Comparison of ENCODE assay signal across 22 cellular contexts in the genomic region with DNA sequence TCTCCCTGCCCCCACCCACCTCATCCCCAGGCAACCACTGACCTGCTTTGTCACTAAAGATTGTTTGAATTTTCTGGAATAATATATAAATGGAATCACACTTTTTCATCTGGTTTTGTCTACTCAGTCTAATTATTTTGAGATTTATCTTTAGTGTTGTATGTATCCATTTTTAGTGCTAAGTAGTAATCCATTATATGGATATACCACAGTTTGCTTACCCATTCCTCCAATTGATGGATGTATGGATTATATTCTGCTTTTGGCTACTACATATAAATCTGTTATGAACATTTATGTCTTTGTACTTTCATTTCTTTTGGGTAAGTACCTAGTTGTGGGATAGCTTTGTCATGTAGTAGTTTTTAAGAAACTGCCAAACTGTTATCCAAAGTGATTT. TPM values are rescaled to one million over a fixed set of nuclear protein-coding genes. Genes with fewer than 3 reads are reported as not detected.
DNase-seq lines count a peak whose midpoint lies in the region; ATAC-seq, FAIRE-seq and TF ChIP-seq lines count a peak whose summit lies in the region.
"Had no signal": no experiment of that assay in that cellular context is flagged by ENCODE, and none has a peak within 500 bp of the region (broad histone marks: within the 10 kb centered on the region; RNA-seq: fewer than 3 reads in every experiment).

No MANE protein-coding gene starts in this region.

- in situ Hi-C loops in K562 (cut with MboI) = no loop called here

- H3K9me3 Mint-ChIP-seq in CD8-positive, alpha-beta T cell = no peaks in the 10 kb centered on the region
- H3K9me3 Mint-ChIP-seq: CD4-positive, alpha-beta T cell; CD8-positive, alpha-beta memory T cell had no signal

- no TSS peak for BruUV-seq in K562 (replicated peaks; lab: Mats Ljungman, UMichigan)

- H3K9ac ChIP-seq in SK-N-SH = no peak overlapping the region
- H3K9ac ChIP-seq in K562 (ENCODE audit: insufficient read depth in 1 of 2, low read depth in 2 of 2, low read length in 2 of 2) = no peak overlapping the region
- H3K9ac ChIP-seq: BLaER1 treated with 17β-estradiol and CSF1 and Interleukin-3, amounts not matched to agents 10 nM and 100 nM had no signal

- H3K4me3 Mint-ChIP-seq in CD8-positive, alpha-beta T cell = no peak overlapping the region
- H3K4me3 Mint-ChIP-seq: B cell; CD4-positive, alpha-beta T cell; CD8-positive, alpha-beta memory T cell had no signal

- H3K36me3 ChIP-seq in SK-N-SH (replicated peaks in 1 of 2; ENCODE audit: control insufficient read depth in 1 of 2, insufficient read depth in 2 of 2, low read length in 1 of 2) (peaks cover 0 to 5% of the 10 kb centered on the region in 2 experiments), K562 (ENCODE audit: control insufficient read depth, insufficient read depth, low read length) (no peaks in the 10 kb centered on the region)
- H3K36me3 ChIP-seq in CD8-positive, alpha-beta T cell (ENCODE audit: insufficient read depth, low read length) = no peaks in the 10 kb centered on the region

- H2AFZ ChIP-seq in SK-N-SH (ENCODE audit: low read depth) (no peak overlapping the region), K562 (ENCODE audit: low read depth, low read length) (no peak overlapping the region)

- TF ChIP-seq CTCF in SK-N-SH (IDR thresholded peaks at IDR 0.05) (no peak), K562 (IDR thresholded peaks at IDR 0.05 in 2 of 3, conservative IDR thresholded peaks at IDR 0.05 in 1 of 3; ENCODE audit: insufficient read depth in 2 of 3, low read depth in 1 of 3, low read length in 3 of 3) (no peak)
- no peak for TF ChIP-seq CTCF in CD8-positive, alpha-beta T cell (IDR thresholded peaks at IDR 0.05)

- TF ChIP-seq POLR2A in K562 (conservative IDR thresholded peaks at IDR 0.05) = no peak

- FAIRE-seq in HTR-8/SVneo (lab: Jason Lieb, UNC) (peak; percentile 23), K562 (lab: Jason Lieb, UNC) (no peak)
- FAIRE-seq: A549, G401.6, GM12891, GM19239 had no signal

- POLR2A ChIA-PET in SK-N-SH (lab: Yijun Ruan, JAX) = no interaction called here
- POLR2A ChIA-PET in CD8-positive, alpha-beta T cell (lab: Charles Lee) = no interaction called here
- POLR2A ChIA-PET in K562 (lab: Yijun Ruan, JAX) = interaction anchor here (0.6 kb wide), 1 partner anchor 71 kb away, joined by 3 read pairs; no protein-coding TSS in a partner anchor

- H3K9me2 ChIP-seq in SK-N-SH = no peaks in the 10 kb centered on the region

- H3K4me3 ChIP-seq in SK-N-SH (ENCODE audit: low read depth in 2 of 2, low read length in 1 of 2) = no peak overlapping the region
- no peak overlapping the region for H3K4me3 ChIP-seq in CD8-positive, alpha-beta T cell (ENCODE audit: low read depth, low read length)
- no peak overlapping the region for H3K4me3 ChIP-seq in K562
- H3K4me3 ChIP-seq: A549; BLaER1 treated with 17β-estradiol and CSF1 and Interleukin-3, amounts not matched to agents 10 nM and 100 nM had no signal

- H3K36me3 Mint-ChIP-seq in CD8-positive, alpha-beta T cell = peaks cover 44% of the 10 kb centered on the region

- no peaks in the 10 kb centered on the region for H3F3A ChIP-seq in SK-N-SH (replicated peaks; ENCODE audit: insufficient read depth)

- H3K4me2 ChIP-seq in SK-N-SH = no peak overlapping the region
- H3K4me2 ChIP-seq in K562 (ENCODE audit: insufficient read depth, low read length) = no peak overlapping the region
- H3K4me2 ChIP-seq: A549; BLaER1 treated with 17β-estradiol and CSF1 and Interleukin-3, amounts not matched to agents 10 nM and 100 nM had no signal

- H3K4me1 Mint-ChIP-seq in CD8-positive, alpha-beta T cell (ENCODE audit: low read depth) = peaks cover 14% of the 10 kb centered on the region
- H3K4me1 Mint-ChIP-seq: B cell had no signal

- TF ChIP-seq EP300 in SK-N-SH (IDR thresholded peaks at IDR 0.05; ENCODE audit: borderline replicate concordance in 1 of 2, low read depth in 1 of 2, low read length in 1 of 2) (no peak), K562 (IDR thresholded peaks at IDR 0.05; ENCODE audit: low read length) (no peak)

- intact Hi-C loops in CD8-positive, alpha-beta T cell (cut with DNase I, micrococcal nuclease) = loop anchor here in 1 of 2 experiments (5.0 kb wide), 1 partner anchor 72 kb away; no protein-coding TSS in a partner anchor
- intact Hi-C loops in K562 (cut with micrococcal nuclease) = loop anchor here (10.0 kb wide), 1 partner anchor 185 kb away; no protein-coding TSS in a partner anchor

- H3K9me3 ChIP-seq in SK-N-SH (no peaks in the 10 kb centered on the region), K562 (replicated peaks; ENCODE audit: control insufficient read depth, insufficient read depth, low read depth, low read length) (no peaks in the 10 kb centered on the region)
- no peaks in the 10 kb centered on the region for H3K9me3 ChIP-seq in CD8-positive, alpha-beta T cell (ENCODE audit: low read length)
- H3K9me3 ChIP-seq: A549 had no signal

- no peak for ATAC-seq in SK-N-SH treated with all-trans-retinoic acid at 6 μM for 48 hours
- no peak for ATAC-seq in CD8-positive, alpha-beta T cell
- ATAC-seq in K562 = no peak
- ATAC-seq in HG03354 (IDR thresholded peaks at IDR 0.05; ENCODE audit: poor library complexity, severe bottlenecking, unreplicated experiment) = no peak
- ATAC-seq: A549 had no signal

- H3K27ac Mint-ChIP-seq in CD8-positive, alpha-beta T cell = peak overlapping the region; percentile 57
- H3K27ac Mint-ChIP-seq: B cell; CD4-positive, alpha-beta T cell; CD8-positive, alpha-beta memory T cell had no signal

- H3K4me1 ChIP-seq in SK-N-SH (ENCODE audit: control insufficient read depth in 1 of 2, insufficient read depth in 2 of 2, low read depth in 1 of 2, low read length in 1 of 2) (no peaks in the 10 kb centered on the region; a peak in 1 of 4 replicates), K562 (replicated peaks in 1 of 2; ENCODE audit: control insufficient read depth in 2 of 2, insufficient read depth in 2 of 2, low read length in 2 of 2) (no peaks in the 10 kb centered on the region)
- no peaks in the 10 kb centered on the region for H3K4me1 ChIP-seq in CD8-positive, alpha-beta T cell (ENCODE audit: insufficient read depth, low read length)
- H3K4me1 ChIP-seq: BLaER1 treated with 17β-estradiol and CSF1 and Interleukin-3, amounts not matched to agents 10 nM and 100 nM had no signal

- no peaks in the 10 kb centered on the region for H4K20me1 ChIP-seq in SK-N-SH (ENCODE audit: insufficient read depth)
- H4K20me1 ChIP-seq in K562 (replicated peaks; ENCODE audit: control insufficient read depth, insufficient read depth, low read length) = no peaks in the 10 kb centered on the region
- H4K20me1 ChIP-seq: BLaER1 treated with 17β-estradiol and CSF1 and Interleukin-3, amounts not matched to agents 10 nM and 100 nM had no signal

- DNase-seq in SK-N-SH = no peak
- no peak for DNase-seq in CD8-positive, alpha-beta T cell
- no peak for DNase-seq in HTR-8/SVneo (ENCODE audit: insufficient read length, low spot score)
- DNase-seq in K562 (ENCODE audit: extremely low read depth in 1 of 4, low spot score in 3 of 4) = no peak
- no peak for DNase-seq in DMS 273 (lab: John Stamatoyannopoulos, UW; ENCODE audit: unreplicated experiment)
- DNase-seq in NCI-H526 (lab: John Stamatoyannopoulos, UW) = no peak
- DNase-seq: AML-193; CD4-positive, alpha-beta T cell; CD8-positive, alpha-beta memory T cell; COR-L47; DMS79 treated with DMSO at 0.1 percent for 48 hours; GF-D8 had no signal

- H3K27me3 ChIP-seq in SK-N-SH (ENCODE audit: insufficient read depth) = no peaks in the 10 kb centered on the region
- H3K27me3 ChIP-seq in CD8-positive, alpha-beta T cell (ENCODE audit: insufficient read depth, low read length) = no peaks in the 10 kb centered on the region
- H3K27me3 ChIP-seq in K562 (ENCODE audit: control insufficient read depth in 2 of 2, insufficient read depth in 2 of 2, low read length in 2 of 2) = peaks cover 0 to 2% of the 10 kb centered on the region in 2 experiments; a peak in 1 of 5 replicates
- H3K27me3 ChIP-seq: BLaER1 treated with 17β-estradiol and CSF1 and Interleukin-3, amounts not matched to agents 10 nM and 100 nM had no signal

- no peaks in the 10 kb centered on the region for H3K9me1 ChIP-seq in K562 (ENCODE audit: control insufficient read depth, insufficient read depth, low read length)

- H3K79me2 ChIP-seq in SK-N-SH (ENCODE audit: insufficient read depth) (no peaks in the 10 kb centered on the region), K562 (ENCODE audit: control insufficient read depth, insufficient read depth, low read length) (no peaks in the 10 kb centered on the region)

- no peaks in the 10 kb centered on the region for H3K27me3 Mint-ChIP-seq in CD8-positive, alpha-beta T cell (ENCODE audit: low read depth)
- H3K27me3 Mint-ChIP-seq: CD4-positive, alpha-beta T cell; CD8-positive, alpha-beta memory T cell had no signal

- no peak overlapping the region for H3K27ac ChIP-seq in SK-N-SH (ENCODE audit: low read depth in 2 of 2, low read length in 1 of 2)
- H3K27ac ChIP-seq in CD8-positive, alpha-beta T cell (ENCODE audit: low read depth, low read length) = no peak overlapping the region
- H3K27ac ChIP-seq in K562 (ENCODE audit: extremely low read depth, low read depth, low read length) = no peak overlapping the region
- H3K27ac ChIP-seq: 22Rv1; A549; BLaER1 treated with 17β-estradiol and CSF1 and Interleukin-3, amounts not matched to agents 10 nM and 100 nM; C4-2B had no signal

- CTCF ChIA-PET in SK-N-SH (lab: Yijun Ruan, JAX) = interaction anchor here (1.1 to 1.8 kb wide), 4 partner anchors 10 to 710 kb away, joined by 3 to 6 read pairs (median 4); no protein-coding TSS in a partner anchor
- CTCF ChIA-PET in CD8-positive, alpha-beta T cell (lab: Charles Lee) = interaction anchor here (0.6 to 1.3 kb wide), 2 partner anchors 10 to 34 kb away, joined by 3 to 4 read pairs; no protein-coding TSS in a partner anchor
- CTCF ChIA-PET in K562 (lab: Yijun Ruan, JAX; ENCODE audit: low intra/inter-chr PET ratio) = no interaction called here

- no peak for TF ChIP-seq RAD21 in SK-N-SH (IDR thresholded peaks at IDR 0.05; ENCODE audit: low read length)
- TF ChIP-seq RAD21 in K562 (CRISPR knock-in tag; conservative IDR thresholded peaks at IDR 0.05 in 1 of 2, IDR thresholded peaks at IDR 0.05 in 1 of 2) = no peak

RNA-seq across cellular contexts. Expression of a gene that starts 14.5 kb away (rescaled TPM):
- polyA plus RNA-seq in SK-N-SH (2012; rRNA removed) = 19.1 and 20.0 TPM in 2 replicates
- polyA plus RNA-seq in SK-N-SH (2012; cell fraction: cytosol; rRNA removed) = 22.3 and 22.4 TPM in 2 replicates
- 15.3 and 18.1 TPM in 2 replicates for polyA plus RNA-seq in SK-N-SH (2012; cell fraction: nucleus; rRNA removed)
- total RNA-seq in CD8-positive, alpha-beta T cell = 10 to 100 TPM; 64.8 to 66.1 TPM
- 10.3 and 10.4 TPM in 2 replicates for total RNA-seq in K562 (2011; cell fraction: chromatin; rRNA removed; ENCODE audit: low replicate concordance)
- total RNA-seq in K562 (2011; cell fraction: nucleolus; rRNA removed) = 10.4 and 12.8 TPM in 2 replicates
- 9.8 and 10.2 TPM in 2 replicates for total RNA-seq in K562 (2011; cell fraction: nucleoplasm; rRNA removed)
- total RNA-seq in K562 (2014; rRNA removed) = 51.5 and 59.8 TPM in 2 replicates
- 34.6 and 34.8 TPM in 2 replicates for total RNA-seq in K562 (2014; rRNA removed; fragmentation: Illumina TruSeq; extraction: Trizol)
- total RNA-seq in K562 (2015; rRNA removed; fragmentation: Illumina TruSeq; extraction: Trizol) = 46.0 and 47.7 TPM in 2 replicates
- 41.0 and 49.5 TPM in 2 replicates for total RNA-seq in K562 (2021)
- polyA plus RNA-seq in K562 (2011; rRNA removed) = 16.6 and 22.7 TPM in 2 replicates
- 14.7 and 18.1 TPM in 2 replicates for polyA plus RNA-seq in K562 (2011; cell fraction: cytosol; rRNA removed)
- polyA plus RNA-seq in K562 (2011; cell fraction: nucleus; rRNA removed) = 10.4 and 10.8 TPM in 2 replicates
- 41.3 and 41.8 TPM in 2 replicates for polyA plus RNA-seq in K562 (2012)
- polyA plus RNA-seq in K562 (2014; fragmentation: Illumina TruSeq; extraction: Trizol) = 27.7 and 36.6 TPM in 2 replicates
- 1 to 10 TPM; 9.6 TPM for polyA plus RNA-seq in K562 (2014; fragmentation: Nextera tagmentation; extraction: Ambion mirVana)
- polyA plus RNA-seq in K562 (2014; rRNA removed) = 32.3 and 36.8 TPM in 2 replicates
- 23.6 and 23.8 TPM in 2 replicates for polyA minus RNA-seq in K562 (2011; rRNA and poly(A)+ RNA removed)
- 11.0 and 13.0 TPM in 2 replicates for polyA minus RNA-seq in K562 (2011; cell fraction: cytosol; rRNA and poly(A)+ RNA removed)
- polyA minus RNA-seq in K562 (2011; cell fraction: nucleus; rRNA and poly(A)+ RNA removed) = 16.6 and 21.2 TPM in 2 replicates
